In genomic region chr1:219563568-219563967, GRCh38 we compare ENCODE assay signal across 26 cellular contexts. TPM values are rescaled to one million over a fixed set of nuclear protein-coding genes. Genes with fewer than 3 reads are reported as not detected.
DNase-seq lines count a peak whose midpoint lies in the region; ATAC-seq, FAIRE-seq and TF ChIP-seq lines count a peak whose summit lies in the region.
"Had no signal": no experiment of that assay in that cellular context is flagged by ENCODE, and none has a peak within 500 bp of the region (broad histone marks: within the 10 kb centered on the region; RNA-seq: fewer than 3 reads in every experiment).

No MANE protein-coding gene starts in this region.

- no peak overlapping the region for H3K4me3 Mint-ChIP-seq in activated T-helper 1 cell treated with anti-CD3 and anti-CD28 coated beads, Interleukin-12 subunit alpha, Interleukin-12 subunit beta, Interleukin-2, Interleukin-4 antibody, amounts not matched to agents 30 ng/mL and 10 ng/mL and 1 ng/mL, durations not matched to agents 14 hours and 24 hours and 36 hours
- H3K4me3 Mint-ChIP-seq in activated T-cell treated with anti-CD3 and anti-CD28 coated beads, Interleukin-2, amount 50 U/mL, for 4 hours: no peak overlapping the region
- H3K4me3 Mint-ChIP-seq: CD8-positive, alpha-beta T cell; GM23338 had no signal

- no peak overlapping the region for H3K27ac Mint-ChIP-seq in activated T-helper 1 cell treated with anti-CD3 and anti-CD28 coated beads, Interleukin-12 subunit alpha, Interleukin-12 subunit beta, Interleukin-2, Interleukin-4 antibody, amounts not matched to agents 30 ng/mL and 10 ng/mL and 1 ng/mL, durations not matched to agents 14 hours and 24 hours and 36 hours
- H3K27ac Mint-ChIP-seq: CD8-positive, alpha-beta T cell; GM23338 had no signal

- TF ChIP-seq EP300 in HepG2 (IDR thresholded peaks at IDR 0.05; ENCODE audit: low read depth in 2 of 2, low read length in 2 of 2) (no peak), HepG2 (CRISPR knock-in tag; IDR thresholded peaks at IDR 0.05; ENCODE audit: borderline replicate concordance) (no peak), H1 (IDR thresholded peaks at IDR 0.05; ENCODE audit: borderline replicate concordance in 1 of 2, low read depth in 2 of 2, low read length in 2 of 2) (no peak)

- no peak overlapping the region for H3K14ac ChIP-seq in H1 (ENCODE audit: insufficient read length)

- DNase-seq in NCI-H1092 treated with DMSO at 0.1 percent for 48 hours (lab: John Stamatoyannopoulos, UW): peak; percentile 39
- DNase-seq in NCI-H1092 (lab: John Stamatoyannopoulos, UW): no peak
- DNase-seq in HepG2 (ENCODE audit: low spot score): peak; percentile 39
- no peak for DNase-seq in right lobe of liver
- no peak for DNase-seq in H1 (ENCODE audit: low read depth in 1 of 2, low spot score in 2 of 2)
- DNase-seq in activated T-helper 1 cell treated with anti-CD3 and anti-CD28 coated beads, Interleukin-12 subunit alpha, Interleukin-12 subunit beta, Interleukin-2, Interleukin-4 antibody, amounts not matched to agents 30 ng/mL and 10 ng/mL and 1 ng/mL, durations not matched to agents 14 hours and 24 hours and 36 hours (ENCODE audit: low spot score): no peak
- DNase-seq in posterior cingulate gyrus: no peak
- no peak for DNase-seq in activated T-cell treated with anti-CD3 and anti-CD28 coated beads, Interleukin-2, amount 50 U/mL, for 4 hours
- DNase-seq: AML-193; C1 segment of cervical spinal cord; CD8-positive, alpha-beta T cell; HCEC 1CT; Karpas-422; MV-4-11; NCI-H1417 treated with DMSO at 0.1 percent for 48 hours; OCI-M1; SW 1271; T-helper 2 cell had no signal

- ATAC-seq in HepG2 (no peak; the same call in 1 of the 3 replicates), right lobe of liver (no peak)
- no peak for ATAC-seq in activated T-cell treated with anti-CD3 and anti-CD28 coated beads, Interleukin-2, amount 50 U/mL, for 4 hours
- ATAC-seq: CD8-positive, alpha-beta T cell; GM23338 had no signal

- FAIRE-seq in HepG2 (lab: Jason Lieb, UNC) (no peak), H1 (lab: Jason Lieb, UNC) (no peak)
- FAIRE-seq: G401.6, GM12892, GM18507, RCC 7860 had no signal

- H3K23ac ChIP-seq in H1 (ENCODE audit: insufficient read length): no peak overlapping the region

- TF ChIP-seq RAD21 in HepG2 (CRISPR knock-in tag; IDR thresholded peaks at IDR 0.05) (no peak), H1 (IDR thresholded peaks at IDR 0.05 in 1 of 2, conservative IDR thresholded peaks at IDR 0.05 in 1 of 2; ENCODE audit: low read depth in 2 of 2, low read length in 2 of 2) (no peak)

- 18% methylated on average over 2 of the region's 2 CpGs for WGBS in HepG2 (ENCODE audit: low lambda C conversion rate)
- 86% methylated on average over 1 of the region's 2 CpGs for WGBS in right lobe of liver (ENCODE audit: insufficient coverage, low coverage, low lambda C conversion rate, missing lambda C conversion rate)
- 84% methylated on average over 2 of the region's 2 CpGs; no CpG with 5 or more reads in 1 of the 2 experiments for WGBS in H1 (ENCODE audit: extremely low coverage in 1 of 2, insufficient coverage in 1 of 2, insufficient read length in 1 of 2, insufficient replicate concordance in 2 of 2, low coverage in 1 of 2, low lambda C conversion rate in 2 of 2, missing lambda C conversion rate in 1 of 2), 2 experiments

- H3K36me3 ChIP-seq in HepG2 (replicated peaks in 1 of 2; ENCODE audit: control insufficient read depth in 1 of 2, insufficient read depth in 2 of 2, low read length in 2 of 2) (no peaks in the 10 kb centered on the region), right lobe of liver (no peaks in the 10 kb centered on the region), H1 (ENCODE audit: control insufficient read depth in 2 of 4, insufficient read depth in 4 of 4, low read length in 3 of 4) (no peaks in the 10 kb centered on the region)

- no peak overlapping the region for H2BK120ac ChIP-seq in H1 (replicated peaks; ENCODE audit: low read depth, low read length)

- no peak overlapping the region for H2AFZ ChIP-seq in HepG2 (ENCODE audit: low read length)
- H2AFZ ChIP-seq in H1 (ENCODE audit: low read length): 0 out of 2 replicates have a peak overlapping the region, but pooled peaks have one; percentile 8

- H3K9me3 ChIP-seq in HepG2 (ENCODE audit: low read length): no peaks in the 10 kb centered on the region
- no peaks in the 10 kb centered on the region for H3K9me3 ChIP-seq in right lobe of liver
- no peaks in the 10 kb centered on the region for H3K9me3 ChIP-seq in H1 (ENCODE audit: insufficient read depth in 2 of 2, low read depth in 1 of 2, low read length in 1 of 2)

- no peak overlapping the region for H2BK15ac ChIP-seq in H1 (ENCODE audit: low read length)

- H4K20me1 ChIP-seq in HepG2 (ENCODE audit: insufficient read depth, low read length) (no peaks in the 10 kb centered on the region), H1 (replicated peaks in 1 of 2; ENCODE audit: control insufficient read depth in 1 of 2, insufficient read depth in 2 of 2, low read length in 2 of 2) (no peaks in the 10 kb centered on the region)

- no peaks in the 10 kb centered on the region for H3K27me3 ChIP-seq in HepG2 (ENCODE audit: control insufficient read depth in 1 of 2, insufficient read depth in 2 of 2, low read length in 2 of 2)
- H3K27me3 ChIP-seq in right lobe of liver: no peaks in the 10 kb centered on the region
- H3K27me3 ChIP-seq in H1 (replicated peaks in 1 of 4; ENCODE audit: control insufficient read depth in 3 of 4, extremely low read depth in 1 of 4, insufficient read depth in 3 of 4, low read length in 3 of 4): no peaks in the 10 kb centered on the region

- no peak overlapping the region for H3K18ac ChIP-seq in H1 (ENCODE audit: extremely low read depth, low read length)

- POLR2A ChIA-PET in HepG2 (lab: Yijun Ruan, JAX) (no interaction called here), H1 (lab: Charles Lee; ENCODE audit: partially characterized antibody) (no interaction called here)

- H3K79me2 ChIP-seq in HepG2 (ENCODE audit: insufficient read depth, low read length) (no peaks in the 10 kb centered on the region), H1 (ENCODE audit: control insufficient read depth in 1 of 2, insufficient read depth in 2 of 2, low read length in 2 of 2) (no peaks in the 10 kb centered on the region)

- no peak for TF ChIP-seq CTCF in HepG2 (CRISPR knock-in tag; IDR thresholded peaks at IDR 0.05)
- TF ChIP-seq CTCF in right lobe of liver (IDR thresholded peaks at IDR 0.05): no peak
- TF ChIP-seq CTCF in H1 (IDR thresholded peaks at IDR 0.05; ENCODE audit: control extremely low read depth in 1 of 3, insufficient read depth in 1 of 3, low read depth in 1 of 3, low read length in 3 of 3): no peak

- no peaks in the 10 kb centered on the region for H3K4me1 Mint-ChIP-seq in activated T-helper 1 cell treated with anti-CD3 and anti-CD28 coated beads, Interleukin-12 subunit alpha, Interleukin-12 subunit beta, Interleukin-2, Interleukin-4 antibody, amounts not matched to agents 30 ng/mL and 10 ng/mL and 1 ng/mL, durations not matched to agents 14 hours and 24 hours and 36 hours (ENCODE audit: low read depth)
- no peaks in the 10 kb centered on the region for H3K4me1 Mint-ChIP-seq in activated T-cell treated with anti-CD3 and anti-CD28 coated beads, Interleukin-2, amount 50 U/mL, for 4 hours (ENCODE audit: low read depth)

- in situ Hi-C loops in HepG2 (cut with HindIII; ENCODE audit: extremely low pct_ligation_motif_present, low pct_unique_long_range_greater_than_20kb): loop anchor here (10.0 kb wide), 1 partner anchor 1229 kb away; no protein-coding TSS in a partner anchor

- no TSS peak for BruUV-seq in HepG2 (replicated peaks; lab: Mats Ljungman, UMichigan)

- no peak overlapping the region for H4K5ac ChIP-seq in H1 (ENCODE audit: insufficient read length, low read depth, low read length)

- peaks cover 15% of the 10 kb centered on the region for H3K4me1 ChIP-seq in HepG2 (ENCODE audit: insufficient read depth, low read length)
- peaks cover 0 to 9% (median 0%) of the 10 kb centered on the region in 4 donors for H3K4me1 ChIP-seq in right lobe of liver
- H3K4me1 ChIP-seq in H1 (replicated peaks in 1 of 4; ENCODE audit: control insufficient read depth in 3 of 4, insufficient read depth in 4 of 4, low read length in 3 of 4): no peaks in the 10 kb centered on the region

- H3K9me3 Mint-ChIP-seq in activated T-helper 1 cell treated with anti-CD3 and anti-CD28 coated beads, Interleukin-12 subunit alpha, Interleukin-12 subunit beta, Interleukin-2, Interleukin-4 antibody, amounts not matched to agents 30 ng/mL and 10 ng/mL and 1 ng/mL, durations not matched to agents 14 hours and 24 hours and 36 hours: no peaks in the 10 kb centered on the region
- H3K9me3 Mint-ChIP-seq in activated T-cell treated with anti-CD3 and anti-CD28 coated beads, Interleukin-2, amount 50 U/mL, for 4 hours: no peaks in the 10 kb centered on the region
- H3K9me3 Mint-ChIP-seq: CD8-positive, alpha-beta T cell; GM23338 had no signal

- no peaks in the 10 kb centered on the region for H3K23me2 ChIP-seq in H1 (ENCODE audit: low read depth, low read length)

- H3K36me3 Mint-ChIP-seq in activated T-helper 1 cell treated with anti-CD3 and anti-CD28 coated beads, Interleukin-12 subunit alpha, Interleukin-12 subunit beta, Interleukin-2, Interleukin-4 antibody, amounts not matched to agents 30 ng/mL and 10 ng/mL and 1 ng/mL, durations not matched to agents 14 hours and 24 hours and 36 hours (ENCODE audit: low read depth): no peaks in the 10 kb centered on the region
- H3K36me3 Mint-ChIP-seq in activated T-cell treated with anti-CD3 and anti-CD28 coated beads, Interleukin-2, amount 50 U/mL, for 4 hours (ENCODE audit: insufficient read depth): no peaks in the 10 kb centered on the region
- H3K36me3 Mint-ChIP-seq: CD8-positive, alpha-beta T cell had no signal

- H4K8ac ChIP-seq in H1 (ENCODE audit: extremely low read depth, insufficient read depth, low read length): no peak overlapping the region

- H3K4me3 ChIP-seq in HepG2 (replicated peaks in 1 of 3; ENCODE audit: insufficient read depth in 1 of 3, low read depth in 2 of 3, low read length in 3 of 3) (no peak overlapping the region), right lobe of liver (no peak overlapping the region), H1 (ENCODE audit: extremely low read depth in 1 of 4, insufficient read depth in 2 of 4, low read depth in 3 of 4, low read length in 4 of 4) (no peak overlapping the region)
- H3K4me3 ChIP-seq: GM23338, SK-N-MC had no signal

- no peak overlapping the region for H3K56ac ChIP-seq in H1 (replicated peaks; ENCODE audit: insufficient read length, low read depth, low read length)

- H2BK12ac ChIP-seq in H1 (ENCODE audit: low read depth, low read length): no peak overlapping the region

- no peak overlapping the region for H2BK5ac ChIP-seq in H1 (ENCODE audit: low read depth, low read length)

- H3K79me1 ChIP-seq in H1 (ENCODE audit: low read depth, low read length): no peaks in the 10 kb centered on the region

- H3K9ac ChIP-seq in HepG2 (ENCODE audit: insufficient read depth, low read depth, low read length) (no peak overlapping the region), H1 (replicated peaks in 1 of 4; ENCODE audit: extremely low read depth in 1 of 4, low read depth in 3 of 4, low read length in 3 of 4) (no peak overlapping the region)

- H3K4me2 ChIP-seq in HepG2 (ENCODE audit: low read depth, low read length) (0 out of 2 replicates have a peak overlapping the region, but pooled peaks have one; percentile 14), H1 (ENCODE audit: insufficient read depth in 1 of 2, low read depth in 2 of 2, low read length in 2 of 2) (no peak overlapping the region)
- H3K4me2 ChIP-seq: GM23338 had no signal

- H3K4ac ChIP-seq in H1 (replicated peaks; ENCODE audit: insufficient read length, low read depth, low read length): no peak overlapping the region

- H3K27ac ChIP-seq in HepG2 (ENCODE audit: extremely low read length, insufficient read depth, low read length) (no peak overlapping the region), right lobe of liver (no peak overlapping the region), H1 (ENCODE audit: low read depth, low read length) (no peak overlapping the region)
- H3K27ac ChIP-seq: 22Rv1, SK-N-MC had no signal

- no peak overlapping the region for H2AK5ac ChIP-seq in H1 (ENCODE audit: low read depth, low read length)

- CTCF ChIA-PET in HepG2 (lab: Yijun Ruan, JAX; ENCODE audit: low intra/inter-chr PET ratio, low total read pairs): no interaction called here
- CTCF ChIA-PET in H1 (lab: Charles Lee; ENCODE audit: partially characterized antibody): interaction anchor here (0.6 to 1.6 kb wide), 6 partner anchors 97 to 1303 kb away, joined by 3 to 4 read pairs (median 3); no protein-coding TSS in a partner anchor

- no peak overlapping the region for H2BK20ac ChIP-seq in H1 (ENCODE audit: low read length)

- intact Hi-C loops in HepG2 (cut with micrococcal nuclease; ENCODE audit: unreplicated experiment) (loop anchor here (10.0 kb wide), 4 partner anchors 149 to 359 kb away; no protein-coding TSS in a partner anchor), right lobe of liver (cut with DNase I) (no loop called here), posterior cingulate gyrus (cut with DNase I) (no loop called here)
- intact Hi-C loops in activated T-helper 1 cell treated with anti-CD3 and anti-CD28 coated beads, Interleukin-12 subunit alpha, Interleukin-12 subunit beta, Interleukin-2, Interleukin-4 antibody, amounts not matched to agents 30 ng/mL and 10 ng/mL and 1 ng/mL, durations not matched to agents 14 hours and 24 hours and 36 hours (cut with micrococcal nuclease): no loop called here

- no peaks in the 10 kb centered on the region for H3K27me3 Mint-ChIP-seq in activated T-helper 1 cell treated with anti-CD3 and anti-CD28 coated beads, Interleukin-12 subunit alpha, Interleukin-12 subunit beta, Interleukin-2, Interleukin-4 antibody, amounts not matched to agents 30 ng/mL and 10 ng/mL and 1 ng/mL, durations not matched to agents 14 hours and 24 hours and 36 hours (ENCODE audit: insufficient read depth)
- no peaks in the 10 kb centered on the region for H3K27me3 Mint-ChIP-seq in activated T-cell treated with anti-CD3 and anti-CD28 coated beads, Interleukin-2, amount 50 U/mL, for 4 hours (ENCODE audit: low read depth)

- TF ChIP-seq POLR2A in HepG2 (IDR thresholded peaks at IDR 0.05; ENCODE audit: insufficient read depth in 1 of 2, low read depth in 2 of 2, low read length in 2 of 2) (no peak), right lobe of liver (IDR thresholded peaks at IDR 0.05) (no peak), H1 (IDR thresholded peaks at IDR 0.05; ENCODE audit: control extremely low read depth in 1 of 2, low read depth in 2 of 2, low read length in 2 of 2) (no peak)

- H4K91ac ChIP-seq in H1 (replicated peaks; ENCODE audit: insufficient read length, low read length): no peak overlapping the region

RNA-seq across cellular contexts. Expression of gene ZC3H11B, which starts 49.3 kb away (rescaled TPM):
- total RNA-seq in HepG2 (2016; rRNA removed; fragmentation: Illumina TruSeq; extraction: Trizol) (0.15 and 0.34 TPM in 2 replicates), right lobe of liver (under 1 TPM in 3 of 6 experiments, not detected in 3; 0.12 to 0.37 (median 0.23) TPM)
- total RNA-seq in HepG2 (2016; cell fraction: cytosol; rRNA removed; fragmentation: Illumina TruSeq; extraction: Trizol; ENCODE audit: low read depth): not detected in 2 replicates
- total RNA-seq in HepG2 (2016; cell fraction: insoluble cytoplasmic fraction; rRNA removed; fragmentation: Illumina TruSeq; extraction: Trizol): 0.09 and 0.18 TPM in 2 replicates
- 0.07 TPM in 1 of 2 replicates, not detected in the other for total RNA-seq in HepG2 (2016; cell fraction: membrane; rRNA removed; fragmentation: Illumina TruSeq; extraction: Trizol)
- 0.25 TPM in 1 of 2 replicates, not detected in the other for total RNA-seq in HepG2 (2016; cell fraction: nucleus; rRNA removed; fragmentation: Illumina TruSeq; extraction: Trizol)
- polyA plus RNA-seq in HepG2 (2011; rRNA removed) (0.05 and 0.09 TPM in 2 replicates), H1 (2011; rRNA removed) (0.06 TPM in 1 of 2 replicates, not detected in the other)
- 0.05 TPM in 1 of 2 replicates, not detected in the other for polyA plus RNA-seq in HepG2 (2011; cell fraction: cytosol; rRNA removed)
- polyA plus RNA-seq in HepG2 (2011; cell fraction: nucleus; rRNA removed): 0.09 and 0.11 TPM in 2 replicates
- polyA plus RNA-seq in HepG2 (2012): 0.15 and 0.20 TPM in 2 replicates
- polyA plus RNA-seq in HepG2 (2016; cell fraction: cytosol; fragmentation: Illumina TruSeq; extraction: Trizol; ENCODE audit: low read depth): not detected in 2 replicates
- 0.10 TPM in 1 of 2 replicates, not detected in the other for polyA plus RNA-seq in HepG2 (2016; cell fraction: insoluble cytoplasmic fraction; fragmentation: Illumina TruSeq; extraction: Trizol; ENCODE audit: low read depth)
- 0.07 TPM in 1 of 2 replicates, not detected in the other for polyA plus RNA-seq in HepG2 (2016; cell fraction: membrane; fragmentation: Illumina TruSeq; extraction: Trizol; ENCODE audit: low read depth)
- polyA plus RNA-seq in HepG2 (2016; cell fraction: nucleus; fragmentation: Illumina TruSeq; extraction: Trizol; ENCODE audit: insufficient read depth, low read depth): 0.21 TPM in 1 of 2 replicates, not detected in the other
- polyA minus RNA-seq in HepG2 (2011; rRNA and poly(A)+ RNA removed; ENCODE audit: low replicate concordance): not detected in 2 replicates
- polyA minus RNA-seq in HepG2 (2011; cell fraction: cytosol; rRNA and poly(A)+ RNA removed): not detected in 2 replicates
- polyA minus RNA-seq in HepG2 (2011; cell fraction: nucleus; rRNA and poly(A)+ RNA removed): 0.26 and 0.99 TPM in 2 replicates
- total RNA-seq in H1 (2021; fragmentation: NEBNext Ultra II Directional; extraction: Animal tissue kit (Norgen Biotek cat#: 25700)): not detected in 2 replicates
- polyA plus RNA-seq in H1 (2011; cell fraction: cytosol; rRNA removed): not detected
- polyA plus RNA-seq in H1 (2011; cell fraction: nucleus; rRNA removed): 0.04 TPM
- 0.68 TPM in 1 of 4 replicates, not detected in the others for polyA plus RNA-seq in H1 (2012, experiment 1 of 2)
- polyA plus RNA-seq in H1 (2012, experiment 2 of 2): not detected
- polyA plus RNA-seq in H1 (2013, experiment 1 of 2): 0.06 TPM
- polyA plus RNA-seq in H1 (2013, experiment 2 of 2): 0.04 TPM
- 0.06 and 0.10 TPM in 2 replicates for polyA minus RNA-seq in H1 (2011; rRNA and poly(A)+ RNA removed)
- polyA minus RNA-seq in H1 (2011; cell fraction: cytosol; rRNA and poly(A)+ RNA removed): not detected
- not detected for polyA minus RNA-seq in H1 (2011; cell fraction: nucleus; rRNA and poly(A)+ RNA removed)
- not detected in 2 replicates for total RNA-seq in activated T-helper 1 cell treated with anti-CD3 and anti-CD28 coated beads, Interleukin-12 subunit alpha, Interleukin-12 subunit beta, Interleukin-2, Interleukin-4 antibody, amounts not matched to agents 30 ng/mL and 10 ng/mL and 1 ng/mL, durations not matched to agents 14 hours and 24 hours and 36 hours
- total RNA-seq in activated T-cell treated with anti-CD3 and anti-CD28 coated beads, Interleukin-2, amount 50 U/mL, for 4 hours: under 1 TPM in 1 of 3 donors, not detected in 2; 0.18 TPM
- total RNA-seq: NCI-H460 had no signal
- polyA plus RNA-seq: GM23338 had no signal

Comparison
In these comparisons a context has a peak if more than half of its experiments do, and no peak if none do; other contexts are left out.
1. DNase-seq: peak in NCI-H1092 treated with DMSO at 0.1 percent for 48 hours (single experiment) and HepG2 (single experiment); none in NCI-H1092 (single experiment), right lobe of liver (0 of 3), H1 (0 of 2), activated T-helper 1 cell treated with anti-CD3 and anti-CD28 coated beads, Interleukin-12 subunit alpha, Interleukin-12 subunit beta, Interleukin-2, Interleukin-4 antibody, amounts not matched to agents 30 ng/mL and 10 ng/mL and 1 ng/mL, durations not matched to agents 14 hours and 24 hours and 36 hours (single experiment), posterior cingulate gyrus (0 of 10) and activated T-cell treated with anti-CD3 and anti-CD28 coated beads, Interleukin-2, amount 50 U/mL, for 4 hours (single experiment).